In the genomic region with DNA sequence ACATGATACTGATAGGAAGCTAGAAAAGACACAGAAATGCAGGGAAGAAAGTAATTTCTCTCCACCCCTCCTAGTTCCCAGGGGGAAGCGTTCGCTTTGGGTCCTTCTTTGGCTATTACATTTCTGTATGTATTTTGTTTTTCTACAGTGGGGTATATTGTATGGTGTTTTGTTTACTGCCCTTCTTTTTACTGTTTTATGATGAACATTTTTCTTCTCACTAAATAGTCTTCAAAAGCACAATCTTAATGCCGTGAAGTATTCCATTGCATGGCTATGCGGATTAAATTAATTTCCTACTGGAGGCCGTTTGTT, we compare ENCODE assay signal across 9 cellular contexts. TPM values are rescaled to one million over a fixed set of nuclear protein-coding genes. Genes with fewer than 3 reads are reported as not detected.
DNase-seq lines count a peak whose midpoint lies in the region; ATAC-seq, FAIRE-seq and TF ChIP-seq lines count a peak whose summit lies in the region.
"Had no signal": no experiment of that assay in that cellular context is flagged by ENCODE, and none has a peak within 500 bp of the region (broad histone marks: within the 10 kb centered on the region; RNA-seq: fewer than 3 reads in every experiment).

No MANE protein-coding gene starts in this region.

- peak overlapping the region; percentile 82 for H3K4me3 Mint-ChIP-seq in T-helper 1 cell treated with Interleukin-12 subunit alpha and Interleukin-12 subunit beta and Interleukin-4 antibody, amounts not matched to agents 30 μg/mL and 1 μg/mL, for 36 hours
- H3K4me3 Mint-ChIP-seq in activated naive CD8-positive, alpha-beta T cell treated with anti-CD3 and anti-CD28 coated beads, Interleukin-2, amount 10 ng/mL, durations not matched to agents 7 days and 5 days: peak overlapping the region; percentile 93

- POLR2A ChIA-PET in activated naive CD8-positive, alpha-beta T cell treated with anti-CD3 and anti-CD28 coated beads, Interleukin-2, amount 10 ng/mL, durations not matched to agents 7 days and 5 days (lab: Charles Lee): interaction anchor here (0.6 kb wide), 1 partner anchor 348 kb away, joined by 4 read pairs; no protein-coding TSS in a partner anchor

- H3K27me3 ChIP-seq in stomach smooth muscle (ENCODE audit: control insufficient read depth in 1 of 2, insufficient read depth in 2 of 2, low read length in 2 of 2): no peaks in the 10 kb centered on the region

- FAIRE-seq in kidney (lab: Jason Lieb, UNC) (no peak), D721Med (lab: Jason Lieb, UNC) (no peak)
- FAIRE-seq: A204.1 had no signal

- H3K9me3 Mint-ChIP-seq in T-helper 1 cell treated with Interleukin-12 subunit alpha and Interleukin-12 subunit beta and Interleukin-4 antibody, amounts not matched to agents 30 μg/mL and 1 μg/mL, for 36 hours: no peaks in the 10 kb centered on the region
- H3K9me3 Mint-ChIP-seq in activated naive CD8-positive, alpha-beta T cell treated with anti-CD3 and anti-CD28 coated beads, Interleukin-2, amount 10 ng/mL, durations not matched to agents 7 days and 5 days: no peaks in the 10 kb centered on the region

- TF ChIP-seq CTCF in kidney (IDR thresholded peaks at IDR 0.05; ENCODE audit: borderline replicate concordance, extremely low read depth, insufficient read depth): no peak
- no peak for TF ChIP-seq CTCF in D721Med (IDR thresholded peaks at IDR 0.05; ENCODE audit: insufficient read depth, missing control alignments)

- H3K27me3 Mint-ChIP-seq in T-helper 1 cell treated with Interleukin-12 subunit alpha and Interleukin-12 subunit beta and Interleukin-4 antibody, amounts not matched to agents 30 μg/mL and 1 μg/mL, for 36 hours (ENCODE audit: low read depth): no peaks in the 10 kb centered on the region
- no peaks in the 10 kb centered on the region for H3K27me3 Mint-ChIP-seq in activated naive CD8-positive, alpha-beta T cell treated with anti-CD3 and anti-CD28 coated beads, Interleukin-2, amount 10 ng/mL, durations not matched to agents 7 days and 5 days

- ATAC-seq in activated naive CD8-positive, alpha-beta T cell treated with anti-CD3 and anti-CD28 coated beads, Interleukin-2, amount 10 ng/mL, durations not matched to agents 7 days and 5 days (ENCODE audit: low read depth): no peak

- H3K27ac Mint-ChIP-seq in T-helper 1 cell treated with Interleukin-12 subunit alpha and Interleukin-12 subunit beta and Interleukin-4 antibody, amounts not matched to agents 30 μg/mL and 1 μg/mL, for 36 hours: peak overlapping the region; percentile 68
- peak overlapping the region; percentile 83 for H3K27ac Mint-ChIP-seq in activated naive CD8-positive, alpha-beta T cell treated with anti-CD3 and anti-CD28 coated beads, Interleukin-2, amount 10 ng/mL, durations not matched to agents 7 days and 5 days

- H3K4me1 Mint-ChIP-seq in T-helper 1 cell treated with Interleukin-12 subunit alpha and Interleukin-12 subunit beta and Interleukin-4 antibody, amounts not matched to agents 30 μg/mL and 1 μg/mL, for 36 hours (ENCODE audit: low read depth): peaks cover 48% of the 10 kb centered on the region
- peaks cover 39% of the 10 kb centered on the region for H3K4me1 Mint-ChIP-seq in activated naive CD8-positive, alpha-beta T cell treated with anti-CD3 and anti-CD28 coated beads, Interleukin-2, amount 10 ng/mL, durations not matched to agents 7 days and 5 days

- peak overlapping the region; percentile 38 to 98 for H3K27ac ChIP-seq in kidney (ENCODE audit: low read depth in 2 of 2, low read length in 2 of 2)
- H3K27ac ChIP-seq in stomach smooth muscle (ENCODE audit: low read length): peak overlapping the region; percentile 92

- peaks cover 4% of the 10 kb centered on the region for H3K36me3 Mint-ChIP-seq in T-helper 1 cell treated with Interleukin-12 subunit alpha and Interleukin-12 subunit beta and Interleukin-4 antibody, amounts not matched to agents 30 μg/mL and 1 μg/mL, for 36 hours (ENCODE audit: low read depth)
- H3K36me3 Mint-ChIP-seq in activated naive CD8-positive, alpha-beta T cell treated with anti-CD3 and anti-CD28 coated beads, Interleukin-2, amount 10 ng/mL, durations not matched to agents 7 days and 5 days: peaks cover 1% of the 10 kb centered on the region

- H3K9me3 ChIP-seq in kidney (ENCODE audit: control insufficient read depth in 1 of 2, low read length in 2 of 2) (no peaks in the 10 kb centered on the region), stomach smooth muscle (ENCODE audit: control insufficient read depth in 2 of 2, low read length in 2 of 2) (no peaks in the 10 kb centered on the region)

- peaks cover 38 to 40% of the 10 kb centered on the region in 2 donors for H3K4me1 ChIP-seq in kidney (ENCODE audit: control insufficient read depth in 1 of 2, insufficient read depth in 1 of 2, low read depth in 1 of 2, low read length in 2 of 2)
- H3K4me1 ChIP-seq in stomach smooth muscle (ENCODE audit: control insufficient read depth, insufficient read depth, low read length): peaks cover 24% of the 10 kb centered on the region

- intact Hi-C loops in kidney (cut with DNase I): loop anchor here (10.0 kb wide), 1 partner anchor 102 kb away; a partner anchor contains a TSS

- DNase-seq in T-helper 1 cell (no peak), kidney (no peak), D721Med (ENCODE audit: insufficient read length, low spot score) (no peak), SW 1271 (lab: John Stamatoyannopoulos, UW) (no peak), T1000 (lab: John Stamatoyannopoulos, UW) (no peak)
- DNase-seq in activated naive CD8-positive, alpha-beta T cell treated with anti-CD3 and anti-CD28 coated beads, Interleukin-2, amount 10 ng/mL, durations not matched to agents 7 days and 5 days: no peak

- H3K9ac ChIP-seq in kidney (ENCODE audit: low read length in 2 of 2) (peak overlapping the region in 1 of 2 donors; percentile 79), stomach smooth muscle (ENCODE audit: low read length in 2 of 2) (peak overlapping the region; percentile 58 to 89)

- H3K36me3 ChIP-seq in kidney (ENCODE audit: control insufficient read depth in 1 of 2, insufficient read depth in 2 of 2, low read length in 2 of 2) (no peaks in the 10 kb centered on the region), stomach smooth muscle (ENCODE audit: control insufficient read depth in 2 of 2, insufficient read depth in 2 of 2, low read length in 2 of 2) (no peaks in the 10 kb centered on the region)

- H3K4me3 ChIP-seq in kidney (ENCODE audit: low read length in 2 of 2) (peak overlapping the region; percentile 11 to 86), stomach smooth muscle (ENCODE audit: low read length in 2 of 2) (peak overlapping the region; percentile 74 to 90)

RNA-seq across cellular contexts. Expression of a gene that starts 0.4 kb away (rescaled TPM):
- 10 to 100 TPM; 61.0 to 71.5 TPM for total RNA-seq in activated naive CD8-positive, alpha-beta T cell treated with anti-CD3 and anti-CD28 coated beads, Interleukin-2, amount 10 ng/mL, durations not matched to agents 7 days and 5 days
- total RNA-seq in kidney: 217 TPM
- polyA plus RNA-seq in kidney (ENCODE audit: insufficient read depth, low read depth, low replicate concordance): 130 TPM

RNA-seq across cellular contexts. Expression of a gene that starts 22.3 kb away (rescaled TPM):
- 10 to 100 TPM; 33.9 to 36.3 TPM for total RNA-seq in activated naive CD8-positive, alpha-beta T cell treated with anti-CD3 and anti-CD28 coated beads, Interleukin-2, amount 10 ng/mL, durations not matched to agents 7 days and 5 days
- total RNA-seq in kidney: 90.6 TPM
- polyA plus RNA-seq in kidney (ENCODE audit: insufficient read depth, low read depth, low replicate concordance): 244 TPM

RNA-seq across cellular contexts. Expression of a gene that starts 22.7 kb away (rescaled TPM):
- total RNA-seq in activated naive CD8-positive, alpha-beta T cell treated with anti-CD3 and anti-CD28 coated beads, Interleukin-2, amount 10 ng/mL, durations not matched to agents 7 days and 5 days: 10 to 100 TPM; 45.2 to 51.7 TPM
- total RNA-seq in kidney: 70.1 TPM
- 108 TPM for polyA plus RNA-seq in kidney (ENCODE audit: insufficient read depth, low read depth, low replicate concordance)

RNA-seq across cellular contexts. Expression of a gene that starts 31.8 kb away (rescaled TPM):
- under 1 TPM; 0.71 to 0.72 TPM for total RNA-seq in activated naive CD8-positive, alpha-beta T cell treated with anti-CD3 and anti-CD28 coated beads, Interleukin-2, amount 10 ng/mL, durations not matched to agents 7 days and 5 days
- 3.2 TPM for total RNA-seq in kidney
- 6.0 TPM for polyA plus RNA-seq in kidney (ENCODE audit: insufficient read depth, low read depth, low replicate concordance)
